1 cellular context compared by ENCODE assay signal in the genomic region with DNA sequence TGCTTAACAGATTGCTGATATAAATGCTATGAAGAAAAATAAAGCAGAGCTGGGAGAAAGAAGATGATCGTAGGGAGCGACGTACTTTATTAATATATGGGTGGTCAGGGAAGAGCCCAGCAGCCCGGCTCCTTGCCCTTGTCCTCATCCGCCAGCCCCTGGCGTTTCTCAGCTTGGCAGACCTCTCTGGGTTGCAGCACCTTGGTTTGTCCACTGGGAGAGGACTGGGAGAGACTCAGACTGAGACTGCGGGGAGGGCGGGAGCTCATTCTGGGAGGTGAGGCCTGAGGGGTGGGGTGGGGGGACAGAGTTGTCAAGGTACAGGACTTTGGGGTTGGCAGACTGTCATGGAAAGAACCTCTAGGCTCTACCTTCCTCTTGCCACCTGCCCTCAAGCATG.
TF ChIP-seq lines count a peak whose summit lies in the region.

No MANE protein-coding gene starts in this region.

TF ChIP-seq in H1, 55 proteins besides CTCF, POLR2A, EP300 and RAD21:
- TF ChIP-seq JUN (IDR thresholded peaks at IDR 0.05; ENCODE audit: low read depth, low read length) = no peak
- no peak for TF ChIP-seq SRF (IDR thresholded peaks at IDR 0.05; ENCODE audit: low read depth, low read length)
- TF ChIP-seq KDM5A (IDR thresholded peaks at IDR 0.05; ENCODE audit: low read length) = no peak
- no peak for TF ChIP-seq HDAC6 (IDR thresholded peaks at IDR 0.05; ENCODE audit: low read depth, low read length)
- TF ChIP-seq HDAC2 (IDR thresholded peaks at IDR 0.05; ENCODE audit: borderline replicate concordance in 1 of 2, low read depth in 2 of 2, low read length in 2 of 2) = no peak
- no peak for TF ChIP-seq MAFK (IDR thresholded peaks at IDR 0.05; ENCODE audit: low read depth, low read length)
- TF ChIP-seq YY1 (IDR thresholded peaks at IDR 0.05; ENCODE audit: low read depth, low read length) = no peak
- TF ChIP-seq PHF8 (conservative IDR thresholded peaks at IDR 0.05; ENCODE audit: low read depth, low read length) = no peak
- TF ChIP-seq KDM4A (IDR thresholded peaks at IDR 0.05; ENCODE audit: low read depth, low read length, severe bottlenecking) = no peak
- TF ChIP-seq KDM1A (IDR thresholded peaks at IDR 0.05; ENCODE audit: borderline replicate concordance, low read length) = no peak
- TF ChIP-seq SIRT6 (IDR thresholded peaks at IDR 0.05; ENCODE audit: low read length) = no peak
- no peak for TF ChIP-seq GTF2F1 (IDR thresholded peaks at IDR 0.05; ENCODE audit: borderline replicate concordance, low read depth, low read length)
- TF ChIP-seq ATF3 (IDR thresholded peaks at IDR 0.05; ENCODE audit: insufficient read depth, low read depth, low read length) = no peak
- no peak for TF ChIP-seq BRCA1 (IDR thresholded peaks at IDR 0.05; ENCODE audit: low read depth, low read length)
- TF ChIP-seq SIX5 (IDR thresholded peaks at IDR 0.05; ENCODE audit: low read depth, low read length) = no peak
- TF ChIP-seq TBP (IDR thresholded peaks at IDR 0.05; ENCODE audit: low read depth, low read length) = no peak
- no peak for TF ChIP-seq CHD1 (IDR thresholded peaks at IDR 0.05; ENCODE audit: low read depth, low read length)
- TF ChIP-seq SAP30 (IDR thresholded peaks at IDR 0.05; ENCODE audit: insufficient read depth, insufficient replicate concordance, low read length) = no peak
